1 cellular context compared by ENCODE assay signal in the genomic region with DNA sequence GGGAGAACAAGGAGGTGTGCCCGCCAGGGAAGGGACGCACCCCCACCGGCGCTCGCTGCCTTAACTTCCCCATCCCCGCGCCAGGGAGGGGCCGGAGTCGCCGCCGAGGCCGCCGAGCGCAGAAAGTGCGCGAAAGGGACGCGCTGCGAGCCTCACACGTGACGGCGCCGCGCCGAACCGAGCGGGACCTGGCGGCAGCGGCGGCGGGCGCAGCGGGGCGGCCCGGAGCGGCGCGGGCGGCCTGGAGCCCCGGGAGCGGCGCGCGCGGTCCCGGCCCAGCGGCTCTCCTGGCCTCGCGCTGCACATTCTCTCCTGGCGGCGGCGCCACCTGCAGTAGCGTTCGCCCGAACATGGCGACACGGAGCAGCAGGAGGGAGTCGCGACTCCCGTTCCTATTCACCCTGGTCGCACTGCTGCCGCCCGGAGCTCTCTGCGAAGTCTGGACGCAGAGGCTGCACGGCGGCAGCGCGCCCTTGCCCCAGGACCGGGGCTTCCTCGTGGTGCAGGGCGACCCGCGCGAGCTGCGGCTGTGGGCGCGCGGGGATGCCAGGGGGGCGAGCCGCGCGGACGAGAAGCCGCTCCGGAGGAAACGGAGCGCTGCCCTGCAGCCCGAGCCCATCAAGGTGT.
TF ChIP-seq lines count a peak whose summit lies in the region.

A gene with protein sequence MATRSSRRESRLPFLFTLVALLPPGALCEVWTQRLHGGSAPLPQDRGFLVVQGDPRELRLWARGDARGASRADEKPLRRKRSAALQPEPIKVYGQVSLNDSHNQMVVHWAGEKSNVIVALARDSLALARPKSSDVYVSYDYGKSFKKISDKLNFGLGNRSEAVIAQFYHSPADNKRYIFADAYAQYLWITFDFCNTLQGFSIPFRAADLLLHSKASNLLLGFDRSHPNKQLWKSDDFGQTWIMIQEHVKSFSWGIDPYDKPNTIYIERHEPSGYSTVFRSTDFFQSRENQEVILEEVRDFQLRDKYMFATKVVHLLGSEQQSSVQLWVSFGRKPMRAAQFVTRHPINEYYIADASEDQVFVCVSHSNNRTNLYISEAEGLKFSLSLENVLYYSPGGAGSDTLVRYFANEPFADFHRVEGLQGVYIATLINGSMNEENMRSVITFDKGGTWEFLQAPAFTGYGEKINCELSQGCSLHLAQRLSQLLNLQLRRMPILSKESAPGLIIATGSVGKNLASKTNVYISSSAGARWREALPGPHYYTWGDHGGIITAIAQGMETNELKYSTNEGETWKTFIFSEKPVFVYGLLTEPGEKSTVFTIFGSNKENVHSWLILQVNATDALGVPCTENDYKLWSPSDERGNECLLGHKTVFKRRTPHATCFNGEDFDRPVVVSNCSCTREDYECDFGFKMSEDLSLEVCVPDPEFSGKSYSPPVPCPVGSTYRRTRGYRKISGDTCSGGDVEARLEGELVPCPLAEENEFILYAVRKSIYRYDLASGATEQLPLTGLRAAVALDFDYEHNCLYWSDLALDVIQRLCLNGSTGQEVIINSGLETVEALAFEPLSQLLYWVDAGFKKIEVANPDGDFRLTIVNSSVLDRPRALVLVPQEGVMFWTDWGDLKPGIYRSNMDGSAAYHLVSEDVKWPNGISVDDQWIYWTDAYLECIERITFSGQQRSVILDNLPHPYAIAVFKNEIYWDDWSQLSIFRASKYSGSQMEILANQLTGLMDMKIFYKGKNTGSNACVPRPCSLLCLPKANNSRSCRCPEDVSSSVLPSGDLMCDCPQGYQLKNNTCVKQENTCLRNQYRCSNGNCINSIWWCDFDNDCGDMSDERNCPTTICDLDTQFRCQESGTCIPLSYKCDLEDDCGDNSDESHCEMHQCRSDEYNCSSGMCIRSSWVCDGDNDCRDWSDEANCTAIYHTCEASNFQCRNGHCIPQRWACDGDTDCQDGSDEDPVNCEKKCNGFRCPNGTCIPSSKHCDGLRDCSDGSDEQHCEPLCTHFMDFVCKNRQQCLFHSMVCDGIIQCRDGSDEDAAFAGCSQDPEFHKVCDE (N-terminal part only) (plus strand): TSS at position 333 of the 627 bp plus-strand sequence. CDS start 18 bp downstream, at position 351.

TF ChIP-seq in HepG2, 621 proteins besides CTCF, POLR2A, EP300 and RAD21 (continued from another document and continues in another):
- TF ChIP-seq ZNF335 (CRISPR knock-in tag; IDR thresholded peaks at IDR 0.05) (no peak), ZNF746 (CRISPR knock-in tag; IDR thresholded peaks at IDR 0.05) (no peak; the same call in 1 of the 2 replicates), ZNF530 (CRISPR knock-in tag; IDR thresholded peaks at IDR 0.05; ENCODE audit: low read depth) (peak; percentile 32; the same call in 1 of the 2 replicates), KLF13 (CRISPR knock-in tag; IDR thresholded peaks at IDR 0.05) (no peak), ZNF552 (CRISPR knock-in tag; IDR thresholded peaks at IDR 0.05; ENCODE audit: borderline replicate concordance) (no peak), REST (IDR thresholded peaks at IDR 0.05; ENCODE audit: borderline replicate concordance in 1 of 2, low read depth in 1 of 2, low read length in 2 of 2) (peak in 1 of 2 experiments; percentile 28; a peak in 1 of 4 replicates), ZNF605 (CRISPR knock-in tag; IDR thresholded peaks at IDR 0.05) (no peak), ZNF235 (CRISPR knock-in tag; IDR thresholded peaks at IDR 0.05; ENCODE audit: borderline replicate concordance) (no peak), ZNF432 (CRISPR knock-in tag; IDR thresholded peaks at IDR 0.05; ENCODE audit: borderline replicate concordance) (peak; percentile 47; the same call in 1 of the 2 replicates), ZNF33B (CRISPR knock-in tag; IDR thresholded peaks at IDR 0.05) (no peak), ZNF44 (CRISPR knock-in tag; IDR thresholded peaks at IDR 0.05) (0 out of 2 replicates have a peak, but pooled peaks have one; percentile 13), ZNF790 (CRISPR knock-in tag; IDR thresholded peaks at IDR 0.05; ENCODE audit: borderline replicate concordance) (no peak; the same call in 1 of the 2 replicates), ZNF761 (CRISPR knock-in tag; conservative IDR thresholded peaks at IDR 0.05) (no peak; the same call in 1 of the 2 replicates), ZNF333 (CRISPR knock-in tag; IDR thresholded peaks at IDR 0.05; ENCODE audit: borderline replicate concordance) (no peak; the same call in 1 of the 2 replicates), HNF4A (CRISPR knock-in tag; IDR thresholded peaks at IDR 0.05) (no peak), NFE2L1 (CRISPR knock-in tag; IDR thresholded peaks at IDR 0.05; ENCODE audit: borderline replicate concordance) (no peak), ZNF318 (CRISPR knock-in tag; IDR thresholded peaks at IDR 0.05) (no peak), CCAR2 (optimal IDR thresholded peaks at IDR 0.05; ENCODE audit: low read depth, low read length) (no peak), MXD4 (CRISPR knock-in tag; IDR thresholded peaks at IDR 0.05) (no peak), TAF1 (CRISPR knock-in tag; IDR thresholded peaks at IDR 0.05) (peak; percentile 84), SMAD1 (CRISPR knock-in tag; IDR thresholded peaks at IDR 0.05; ENCODE audit: borderline replicate concordance, low read depth) (no peak), ZNF496 (CRISPR knock-in tag; IDR thresholded peaks at IDR 0.05; ENCODE audit: insufficient replicate concordance) (no peak), LBX2 (CRISPR knock-in tag; IDR thresholded peaks at IDR 0.05; ENCODE audit: borderline replicate concordance) (peak; percentile 67; the same call in 1 of the 2 replicates), ZBTB20 (CRISPR knock-in tag; IDR thresholded peaks at IDR 0.05; ENCODE audit: borderline replicate concordance, low read depth) (no peak), MAF1 (CRISPR knock-in tag; IDR thresholded peaks at IDR 0.05; ENCODE audit: borderline replicate concordance) (no peak), ZNF224 (CRISPR knock-in tag; IDR thresholded peaks at IDR 0.05) (0 out of 2 replicates have a peak, but pooled peaks have one; percentile 39), ADNP (CRISPR knock-in tag; IDR thresholded peaks at IDR 0.05) (0 out of 2 replicates have a peak, but pooled peaks have one; percentile 54), RORA (CRISPR knock-in tag; IDR thresholded peaks at IDR 0.05) (no peak), ATF1 (CRISPR knock-in tag; IDR thresholded peaks at IDR 0.05) (no peak), MBNL3 (CRISPR knock-in tag; conservative IDR thresholded peaks at IDR 0.05) (no peak), MATR3 (CRISPR knock-in tag; IDR thresholded peaks at IDR 0.05) (no peak), ZNF747 (CRISPR knock-in tag; IDR thresholded peaks at IDR 0.05; ENCODE audit: borderline replicate concordance) (0 out of 2 replicates have a peak, but pooled peaks have one; percentile 32)
- TF ChIP-seq, protein P1, sequence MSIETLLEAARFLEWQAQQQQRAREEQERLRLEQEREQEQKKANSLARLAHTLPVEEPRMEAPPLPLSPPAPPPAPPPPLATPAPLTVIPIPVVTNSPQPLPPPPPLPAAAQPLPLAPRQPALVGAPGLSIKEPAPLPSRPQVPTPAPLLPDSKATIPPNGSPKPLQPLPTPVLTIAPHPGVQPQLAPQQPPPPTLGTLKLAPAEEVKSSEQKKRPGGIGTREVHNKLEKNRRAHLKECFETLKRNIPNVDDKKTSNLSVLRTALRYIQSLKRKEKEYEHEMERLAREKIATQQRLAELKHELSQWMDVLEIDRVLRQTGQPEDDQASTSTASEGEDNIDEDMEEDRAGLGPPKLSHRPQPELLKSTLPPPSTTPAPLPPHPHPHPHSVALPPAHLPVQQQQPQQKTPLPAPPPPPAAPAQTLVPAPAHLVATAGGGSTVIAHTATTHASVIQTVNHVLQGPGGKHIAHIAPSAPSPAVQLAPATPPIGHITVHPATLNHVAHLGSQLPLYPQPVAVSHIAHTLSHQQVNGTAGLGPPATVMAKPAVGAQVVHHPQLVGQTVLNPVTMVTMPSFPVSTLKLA (IDR thresholded peaks at IDR 0.05) = no peak
- TF ChIP-seq, protein P2, sequence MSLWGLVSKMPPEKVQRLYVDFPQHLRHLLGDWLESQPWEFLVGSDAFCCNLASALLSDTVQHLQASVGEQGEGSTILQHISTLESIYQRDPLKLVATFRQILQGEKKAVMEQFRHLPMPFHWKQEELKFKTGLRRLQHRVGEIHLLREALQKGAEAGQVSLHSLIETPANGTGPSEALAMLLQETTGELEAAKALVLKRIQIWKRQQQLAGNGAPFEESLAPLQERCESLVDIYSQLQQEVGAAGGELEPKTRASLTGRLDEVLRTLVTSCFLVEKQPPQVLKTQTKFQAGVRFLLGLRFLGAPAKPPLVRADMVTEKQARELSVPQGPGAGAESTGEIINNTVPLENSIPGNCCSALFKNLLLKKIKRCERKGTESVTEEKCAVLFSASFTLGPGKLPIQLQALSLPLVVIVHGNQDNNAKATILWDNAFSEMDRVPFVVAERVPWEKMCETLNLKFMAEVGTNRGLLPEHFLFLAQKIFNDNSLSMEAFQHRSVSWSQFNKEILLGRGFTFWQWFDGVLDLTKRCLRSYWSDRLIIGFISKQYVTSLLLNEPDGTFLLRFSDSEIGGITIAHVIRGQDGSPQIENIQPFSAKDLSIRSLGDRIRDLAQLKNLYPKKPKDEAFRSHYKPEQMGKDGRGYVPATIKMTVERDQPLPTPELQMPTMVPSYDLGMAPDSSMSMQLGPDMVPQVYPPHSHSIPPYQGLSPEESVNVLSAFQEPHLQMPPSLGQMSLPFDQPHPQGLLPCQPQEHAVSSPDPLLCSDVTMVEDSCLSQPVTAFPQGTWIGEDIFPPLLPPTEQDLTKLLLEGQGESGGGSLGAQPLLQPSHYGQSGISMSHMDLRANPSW (CRISPR knock-in tag; IDR thresholded peaks at IDR 0.05; ENCODE audit: borderline replicate concordance) = no peak
